ENCODE assay signal across 8 cellular contexts in the genomic region with DNA sequence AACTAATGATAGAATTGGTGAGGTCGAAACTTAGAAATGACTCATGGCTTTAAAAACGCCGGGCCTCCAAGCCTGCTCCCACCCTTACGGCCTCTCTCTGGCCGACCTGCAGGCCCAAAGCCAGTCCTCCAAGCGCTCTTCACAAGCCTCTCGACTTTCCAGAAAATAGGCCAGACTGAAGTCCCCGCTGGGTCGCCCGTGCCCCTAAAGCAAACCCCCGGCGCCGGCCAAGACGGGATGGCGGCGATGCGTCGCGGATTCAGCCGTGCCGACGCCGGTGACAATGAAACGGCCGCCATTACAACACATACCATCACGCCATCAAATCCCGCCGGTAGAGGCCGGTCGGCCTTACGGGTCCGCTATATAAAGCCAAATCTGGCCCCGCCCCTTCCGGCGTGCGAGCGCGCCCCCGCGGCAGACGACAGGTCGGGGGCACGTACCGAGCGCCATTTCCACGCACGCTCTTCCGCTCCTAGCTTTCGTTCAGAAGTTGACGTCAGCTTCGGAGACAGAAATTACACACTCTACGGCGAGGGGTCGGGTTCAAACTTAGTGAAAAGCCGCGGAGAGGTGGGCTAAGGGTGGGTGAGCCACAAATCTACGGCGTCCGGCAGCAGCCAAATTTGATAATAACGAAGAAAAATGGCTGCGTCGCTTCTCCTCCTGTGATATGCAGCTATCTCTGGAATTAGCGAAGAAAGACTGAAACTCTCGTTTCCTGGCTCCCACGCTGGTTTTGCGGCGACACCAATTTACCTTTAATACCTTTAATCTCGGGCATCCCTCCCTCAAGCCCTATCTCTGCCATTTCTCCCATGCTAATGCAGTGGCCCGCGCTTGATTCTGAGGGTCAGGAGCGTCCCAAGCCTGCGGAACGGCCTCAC. TPM values are rescaled to one million over a fixed set of nuclear protein-coding genes. Genes with fewer than 3 reads are reported as not detected.
DNase-seq lines count a peak whose midpoint lies in the region; ATAC-seq, FAIRE-seq and TF ChIP-seq lines count a peak whose summit lies in the region.

TSS of gene RPL3 (minus strand) at position 340 of the 887 bp plus-strand sequence. CDS start at position 314, 26 bp downstream.

- H3K27ac ChIP-seq in angular gyrus (ENCODE audit: low read depth, low read length) (peak within 1 kb of the TSS; percentile 97), psoas muscle (peak within 1 kb of the TSS; percentile 95)

- peaks cover 36% of the 10 kb centered on the region for H3K4me1 ChIP-seq in psoas muscle

- H3K27me3 ChIP-seq in psoas muscle (ENCODE audit: insufficient read depth in 3 of 3, low read length in 2 of 3), result no peaks in the 10 kb centered on the region

- in situ Hi-C loops in GM13977 (cut with MboI; ENCODE audit: low pct_unique_long_range_greater_than_20kb, low sequenced_read_pairs, unreplicated experiment), result loop anchor here (25.0 kb wide), 1 partner anchor 307 kb away; the partner anchor contains the start of genes APOBEC3C and APOBEC3D

- TF ChIP-seq CTCF in GM13977 (IDR thresholded peaks at IDR 0.05; ENCODE audit: extremely low read depth, insufficient read depth, missing control alignments) (peak; percentile 10), psoas muscle (IDR thresholded peaks at IDR 0.05) (peak; percentile 24)

- intact Hi-C loops in left ventricle myocardium superior (cut with micrococcal nuclease) (loop anchor here (5.0 kb wide), 1 partner anchor 147 kb away; no protein-coding TSS in a partner anchor), psoas muscle (cut with DNase I) (loop anchor here (5.0 to 10.0 kb wide), 3 partner anchors 167 to 445 kb away; partner anchors contain the start of genes CBX6 (in 1 of the 2) and CBX7 (in 1 of the 2))

- peaks cover 7 to 41% of the 10 kb centered on the region in 2 donors for H3K36me3 ChIP-seq in psoas muscle (ENCODE audit: insufficient read depth in 1 of 2, low read depth in 1 of 2)

- no peaks in the 10 kb centered on the region for H3K9me3 ChIP-seq in psoas muscle

- FAIRE-seq in urothelium cell line (lab: Jason Lieb, UNC), result peak; percentile 87

- peak within 1 kb of the TSS; percentile 91 for H3K4me3 ChIP-seq in psoas muscle

- 0% methylated on average over 73 of the region's 73 CpGs for WGBS in psoas muscle, 3 donors

- ATAC-seq in HG02884 (IDR thresholded peaks at IDR 0.05; ENCODE audit: unreplicated experiment) (peak; percentile 72), left ventricle myocardium superior (peak; percentile 91), psoas muscle (peak; percentile 82 to 88 (median 84))

- peak; percentile 96 for DNase-seq in GM13977 (ENCODE audit: low spot score)
- peak; percentile 98 for DNase-seq in NCI-H1694 treated with DMSO at 0.1 percent for 48 hours (lab: John Stamatoyannopoulos, UW)
- DNase-seq in T-helper 2 cell, result peak; percentile 91 to 100 (median 95)
- DNase-seq in left ventricle myocardium superior, result peak; percentile 98
- DNase-seq in psoas muscle, result peak; percentile 96 to 99
- DNase-seq in urothelium cell line (ENCODE audit: low spot score), result peak; percentile 98

RNA-seq across cellular contexts. Expression of gene RPL3, which starts in this region (rescaled TPM):
- total RNA-seq in left ventricle myocardium superior, result 319 TPM
- total RNA-seq in psoas muscle, result 100 to 1,000 TPM; 266 to 539 (median 329) TPM
- 1,000 to 10,000 TPM in 1 of 3 donors, 100 to 1,000 TPM in 2; 470 to 1,471 (median 727) TPM for polyA plus RNA-seq in psoas muscle

Comparison
In these comparisons a context has a peak if more than half of its experiments do, and no peak if none do; other contexts are left out.
1. Peak in every context shown above with its lines: DNase-seq, ATAC-seq, H3K4me3 ChIP-seq and H3K27ac ChIP-seq.